9 cellular contexts compared by ENCODE assay signal in the genomic region with DNA sequence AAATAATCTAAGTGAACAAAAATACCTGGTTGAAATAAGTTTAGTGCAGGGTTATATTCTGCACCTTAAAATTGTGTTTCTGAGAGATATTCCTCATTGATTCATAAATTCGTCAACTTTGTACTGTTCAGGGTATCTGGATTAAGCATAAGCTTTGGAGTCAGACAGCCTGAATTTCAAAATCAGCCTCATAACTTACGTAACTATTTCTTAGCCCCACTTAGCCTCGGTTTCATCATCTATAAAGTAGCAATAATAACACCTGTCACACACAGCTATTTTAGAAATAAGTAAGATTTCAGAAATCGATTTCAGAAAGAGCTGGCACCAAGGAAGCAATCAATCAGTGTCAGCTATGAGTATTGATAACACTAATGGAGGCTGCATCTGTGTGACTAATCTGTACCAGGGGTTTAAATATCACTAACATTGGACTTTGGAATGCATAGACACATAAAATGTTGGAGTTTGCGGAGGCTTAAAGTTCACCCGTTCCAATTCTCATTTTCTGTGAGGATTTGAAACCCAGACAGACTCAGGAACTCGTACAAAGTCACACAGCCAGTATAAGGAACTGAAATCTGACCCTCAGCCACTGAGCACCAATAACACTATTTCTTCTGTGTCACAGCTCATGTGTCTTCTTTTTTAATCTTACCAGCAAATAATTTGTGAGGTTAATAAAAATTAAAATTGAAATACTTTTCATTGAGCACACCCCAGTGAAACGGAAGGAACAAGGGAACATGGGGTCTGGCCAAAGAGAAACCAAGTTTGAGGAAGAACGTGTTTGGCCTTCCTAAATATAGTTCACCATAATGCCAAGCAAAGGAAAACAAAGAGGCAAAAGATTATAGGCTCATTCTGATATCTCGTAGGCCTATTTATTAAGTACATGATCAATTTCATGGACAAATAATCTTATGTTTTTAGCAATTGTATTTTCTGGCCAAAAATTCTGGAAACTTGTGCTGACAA.
A peak's percentile ranks its signal among the peaks of the same experiment; 100 is the strongest.
DNase-seq lines count a peak whose midpoint lies in the region; ATAC-seq, FAIRE-seq and TF ChIP-seq lines count a peak whose summit lies in the region.
"Had no signal": no experiment of that assay in that cellular context is flagged by ENCODE, and none has a peak within 500 bp of the region (broad histone marks: within the 10 kb centered on the region; RNA-seq: fewer than 3 reads in every experiment).

No MANE protein-coding gene starts in this region.

- H3K9ac ChIP-seq in K562 (ENCODE audit: insufficient read depth in 1 of 2, low read depth in 2 of 2, low read length in 2 of 2), result no peak overlapping the region

- H3K4me2 ChIP-seq in K562 (ENCODE audit: insufficient read depth, low read length), result no peak overlapping the region

- TF ChIP-seq RAD21 in K562 (CRISPR knock-in tag; conservative IDR thresholded peaks at IDR 0.05 in 1 of 2, IDR thresholded peaks at IDR 0.05 in 1 of 2), result no peak

- POLR2A ChIA-PET in K562 (lab: Yijun Ruan, JAX) (interaction anchor here (1.7 kb wide), 1 partner anchor 8 kb away, joined by 4 read pairs; no protein-coding TSS in a partner anchor), T-cell (lab: Charles Lee) (interaction anchor here in 1 of 2 donors (1.2 kb wide), 1 partner anchor 195 kb away, joined by 8 read pairs; no protein-coding TSS in a partner anchor)

- BruUV-seq in K562 (replicated peaks; lab: Mats Ljungman, UMichigan), result no TSS peak

- no peak overlapping the region for H2AFZ ChIP-seq in K562 (ENCODE audit: low read depth, low read length)

- TF ChIP-seq CTCF in K562 (IDR thresholded peaks at IDR 0.05 in 2 of 3, conservative IDR thresholded peaks at IDR 0.05 in 1 of 3; ENCODE audit: insufficient read depth in 2 of 3, low read depth in 1 of 3, low read length in 3 of 3), result no peak

- no peak for DNase-seq in K562 (ENCODE audit: extremely low read depth in 1 of 4, low spot score in 3 of 4)
- no peak for DNase-seq in stimulated activated CD4-positive, alpha-beta T cell treated with anti-CD3 and anti-CD28 coated beads, Interleukin-12 subunit alpha, Interleukin-12 subunit beta, amount 100 ng/mL, for 4 hours
- DNase-seq in stimulated activated CD4-positive, alpha-beta T cell treated with anti-CD3 and anti-CD28 coated beads, Interleukin-2, amount 100 ng/mL, for 48 hours, result no peak
- no peak for DNase-seq in activated CD4-positive, alpha-beta T cell treated with anti-CD3 and anti-CD28 coated beads for 1 hour
- DNase-seq in T-cell, result no peak
- DNase-seq: anterior cingulate cortex had no signal

- no peaks in the 10 kb centered on the region for H3K27me3 ChIP-seq in K562 (ENCODE audit: control insufficient read depth in 2 of 2, insufficient read depth in 2 of 2, low read length in 2 of 2)

- H3K4me1 ChIP-seq in K562 (replicated peaks in 1 of 2; ENCODE audit: control insufficient read depth in 2 of 2, insufficient read depth in 2 of 2, low read length in 2 of 2), result no peaks in the 10 kb centered on the region

- no peaks in the 10 kb centered on the region for H4K20me1 ChIP-seq in K562 (replicated peaks; ENCODE audit: control insufficient read depth, insufficient read depth, low read length)

- no peaks in the 10 kb centered on the region for H3K79me2 ChIP-seq in K562 (ENCODE audit: control insufficient read depth, insufficient read depth, low read length)

- CTCF ChIA-PET in K562 (lab: Yijun Ruan, JAX; ENCODE audit: low intra/inter-chr PET ratio), result no interaction called here
- CTCF ChIA-PET in T-cell (lab: Charles Lee), result interaction anchor here in 1 of 2 donors (0.6 kb wide), 1 partner anchor 140 kb away, joined by 5 read pairs; no protein-coding TSS in a partner anchor

- peak; percentile 60 for ATAC-seq in GM18498 (IDR thresholded peaks at IDR 0.05; ENCODE audit: unreplicated experiment)
- ATAC-seq in GM21447 (IDR thresholded peaks at IDR 0.05; ENCODE audit: unreplicated experiment), result peak; percentile 50
- peak; percentile 52 for ATAC-seq in HG03439 (IDR thresholded peaks at IDR 0.05; ENCODE audit: unreplicated experiment)
- no peak for ATAC-seq in K562
- no peak for ATAC-seq in T-cell (replicated peaks in 1 of 4)

- H3K9me1 ChIP-seq in K562 (ENCODE audit: control insufficient read depth, insufficient read depth, low read length), result no peaks in the 10 kb centered on the region

- intact Hi-C loops in K562 (cut with micrococcal nuclease), result no loop called here

- no peak overlapping the region for H3K4me3 Mint-ChIP-seq in T-cell

- no peak for FAIRE-seq in K562 (lab: Jason Lieb, UNC)

- no peak for TF ChIP-seq POLR2A in K562 (conservative IDR thresholded peaks at IDR 0.05)

- no peaks in the 10 kb centered on the region for H3K9me3 Mint-ChIP-seq in T-cell

- no peak overlapping the region for H3K27ac ChIP-seq in K562 (ENCODE audit: extremely low read depth, low read depth, low read length)

- peaks cover 12 to 54% (median 43%) of the 10 kb centered on the region in 3 donors for H3K4me1 Mint-ChIP-seq in T-cell

- H3K27ac Mint-ChIP-seq in T-cell, result no peak overlapping the region

- 2% methylated on average over 10 of the region's 10 CpGs for WGBS in K562 (ENCODE audit: insufficient coverage, low coverage, missing lambda C conversion rate)

- H3K4me3 ChIP-seq in K562, result no peak overlapping the region

- in situ Hi-C loops in K562 (cut with MboI), result no loop called here

- no peaks in the 10 kb centered on the region for H3K9me3 ChIP-seq in K562 (replicated peaks; ENCODE audit: control insufficient read depth, insufficient read depth, low read depth, low read length)

- TF ChIP-seq EP300 in K562 (IDR thresholded peaks at IDR 0.05; ENCODE audit: low read length), result no peak

- no peaks in the 10 kb centered on the region for H3K36me3 Mint-ChIP-seq in T-cell

- H3K27me3 Mint-ChIP-seq in T-cell, result no peaks in the 10 kb centered on the region

- no peaks in the 10 kb centered on the region for H3K36me3 ChIP-seq in K562 (ENCODE audit: control insufficient read depth, insufficient read depth, low read length)

TF ChIP-seq in K562, 482 proteins besides CTCF, POLR2A, EP300 and RAD21:
- TF ChIP-seq, protein P1, sequence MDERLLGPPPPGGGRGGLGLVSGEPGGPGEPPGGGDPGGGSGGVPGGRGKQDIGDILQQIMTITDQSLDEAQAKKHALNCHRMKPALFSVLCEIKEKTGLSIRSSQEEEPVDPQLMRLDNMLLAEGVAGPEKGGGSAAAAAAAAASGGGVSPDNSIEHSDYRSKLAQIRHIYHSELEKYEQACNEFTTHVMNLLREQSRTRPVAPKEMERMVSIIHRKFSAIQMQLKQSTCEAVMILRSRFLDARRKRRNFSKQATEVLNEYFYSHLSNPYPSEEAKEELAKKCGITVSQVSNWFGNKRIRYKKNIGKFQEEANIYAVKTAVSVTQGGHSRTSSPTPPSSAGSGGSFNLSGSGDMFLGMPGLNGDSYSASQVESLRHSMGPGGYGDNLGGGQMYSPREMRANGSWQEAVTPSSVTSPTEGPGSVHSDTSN (CRISPR knock-in tag; IDR thresholded peaks at IDR 0.05; ENCODE audit: low read depth), result no peak
- TF ChIP-seq, protein P1 (tag; conservative IDR thresholded peaks at IDR 0.05; ENCODE audit: low read depth), result 0 out of 2 replicates have a peak, but pooled peaks have one; percentile 17
- TF ChIP-seq HMGN3 (IDR thresholded peaks at IDR 0.05; ENCODE audit: borderline replicate concordance, extremely low read depth, insufficient read length, low read depth, low read length), result no peak
- TF ChIP-seq CEBPG (CRISPR knock-in tag; IDR thresholded peaks at IDR 0.05), result no peak
- peak in 1 of 2 experiments; percentile 62; a peak in 3 of 4 replicates for TF ChIP-seq CEBPG (tag; conservative IDR thresholded peaks at IDR 0.05 in 1 of 2, IDR thresholded peaks at IDR 0.05 in 1 of 2)
- no peak for TF ChIP-seq KHSRP (IDR thresholded peaks at IDR 0.05)
- TF ChIP-seq CEBPB (tag; IDR thresholded peaks at IDR 0.05), result 0 out of 2 replicates have a peak, but pooled peaks have one; percentile 27
- no peak for TF ChIP-seq ZFX (CRISPR knock-in tag; IDR thresholded peaks at IDR 0.05)
- no peak for TF ChIP-seq PURB (CRISPR knock-in tag; IDR thresholded peaks at IDR 0.05; ENCODE audit: low read depth)

Comparison
In these comparisons a context has a peak if more than half of its experiments do, and no peak if none do; other contexts are left out.
1. ATAC-seq: peak in GM18498 (single experiment), GM21447 (single experiment) and HG03439 (single experiment); none in K562 (single experiment) and T-cell (0 of 4).